ENCODE assay signal across 31 cellular contexts in the genomic region with DNA sequence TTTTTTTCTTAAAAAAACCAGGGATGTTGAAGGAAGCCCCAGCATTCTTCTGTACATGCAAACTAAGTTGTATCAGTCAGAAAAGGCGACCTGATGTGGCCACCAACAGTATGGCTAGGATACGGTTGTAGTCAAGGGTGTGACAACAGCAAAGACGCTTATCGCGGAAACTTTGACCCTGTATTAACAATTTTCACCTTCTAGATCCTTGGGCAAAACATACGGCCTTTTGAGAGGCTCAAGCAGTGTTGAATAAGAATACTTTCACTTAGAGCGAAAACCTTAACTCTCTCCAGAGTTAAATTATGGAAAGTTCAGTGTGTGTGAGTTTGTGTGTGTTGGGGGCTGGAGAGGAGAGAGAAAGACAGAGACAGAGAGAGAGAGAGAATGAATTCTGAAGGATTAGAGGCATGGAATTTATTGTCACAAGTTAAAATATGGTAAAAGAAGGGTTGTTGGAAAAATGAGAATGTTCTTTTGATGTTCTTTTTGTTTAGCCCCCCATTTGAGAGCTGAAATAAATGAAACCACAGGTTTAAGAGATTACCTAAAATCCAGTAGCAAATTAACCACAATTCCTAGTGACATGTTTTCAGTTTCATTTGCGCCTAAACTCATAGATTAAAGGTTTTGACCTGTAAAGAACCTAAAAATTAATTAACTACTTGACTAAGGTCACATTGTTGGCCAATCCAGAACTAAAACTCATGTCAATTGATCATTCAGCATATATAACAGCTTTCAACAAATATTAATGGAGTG. TPM values are rescaled to one million over a fixed set of nuclear protein-coding genes. Genes with fewer than 3 reads are reported as not detected.
A peak's percentile ranks its signal among the peaks of the same experiment; 100 is the strongest.
DNase-seq lines count a peak whose midpoint lies in the region; ATAC-seq and TF ChIP-seq lines count a peak whose summit lies in the region.
"Had no signal": no experiment of that assay in that cellular context is flagged by ENCODE, and none has a peak within 500 bp of the region (broad histone marks: within the 10 kb centered on the region; RNA-seq: fewer than 3 reads in every experiment).

No MANE protein-coding gene starts in this region.

- H3K36me3 ChIP-seq in smooth muscle cell (ENCODE audit: low read depth) (no peaks in the 10 kb centered on the region), thyroid gland (no peaks in the 10 kb centered on the region)
- H3K36me3 ChIP-seq: heart right ventricle, neutrophil, upper lobe of left lung had no signal

- peak overlapping the region; percentile 24 for H2AFZ ChIP-seq in smooth muscle cell (ENCODE audit: low read depth)

- H3F3A ChIP-seq in smooth muscle cell (ENCODE audit: low read depth), result peaks cover 7% of the 10 kb centered on the region

- H3K4me1 Mint-ChIP-seq in activated T-helper 1 cell treated with anti-CD3 and anti-CD28 coated beads, Interleukin-12 subunit alpha, Interleukin-12 subunit beta, Interleukin-2, Interleukin-4 antibody, amounts not matched to agents 30 ng/mL and 10 ng/mL and 1 ng/mL, durations not matched to agents 14 hours and 24 hours and 36 hours (ENCODE audit: low read depth), result peaks cover 36% of the 10 kb centered on the region
- H3K4me1 Mint-ChIP-seq: endodermal cell had no signal

- no peak for TF ChIP-seq POLR2A in thyroid gland (IDR thresholded peaks at IDR 0.05)

- H3K4me3 Mint-ChIP-seq in activated T-helper 1 cell treated with anti-CD3 and anti-CD28 coated beads, Interleukin-12 subunit alpha, Interleukin-12 subunit beta, Interleukin-2, Interleukin-4 antibody, amounts not matched to agents 30 ng/mL and 10 ng/mL and 1 ng/mL, durations not matched to agents 14 hours and 24 hours and 36 hours, result no peak overlapping the region
- H3K4me3 Mint-ChIP-seq: endodermal cell had no signal

- no peaks in the 10 kb centered on the region for H3K9me3 ChIP-seq in smooth muscle cell (replicated peaks; ENCODE audit: low read depth)
- no peaks in the 10 kb centered on the region for H3K9me3 ChIP-seq in thyroid gland
- H3K9me3 ChIP-seq: Caco-2, heart right ventricle, neutrophil, upper lobe of left lung had no signal

- no peaks in the 10 kb centered on the region for H3K27me3 Mint-ChIP-seq in activated T-helper 1 cell treated with anti-CD3 and anti-CD28 coated beads, Interleukin-12 subunit alpha, Interleukin-12 subunit beta, Interleukin-2, Interleukin-4 antibody, amounts not matched to agents 30 ng/mL and 10 ng/mL and 1 ng/mL, durations not matched to agents 14 hours and 24 hours and 36 hours (ENCODE audit: insufficient read depth)
- H3K27me3 Mint-ChIP-seq: naive B cell had no signal

- H3K9ac ChIP-seq in smooth muscle cell (ENCODE audit: low read depth), result peak overlapping the region; percentile 56

- no peak for DNase-seq in activated T-helper 1 cell treated with anti-CD3 and anti-CD28 coated beads, Interleukin-12 subunit alpha, Interleukin-12 subunit beta, Interleukin-2, Interleukin-4 antibody, amounts not matched to agents 30 ng/mL and 10 ng/mL and 1 ng/mL, durations not matched to agents 14 hours and 24 hours and 36 hours (ENCODE audit: low spot score)
- DNase-seq in smooth muscle cell (lab: John Stamatoyannopoulos, UW; ENCODE audit: unreplicated experiment) (no peak), SHP77 treated with DMSO at 0.1 percent for 48 hours (lab: John Stamatoyannopoulos, UW) (no peak), thyroid gland (no peak), kidney tubule cell (ENCODE audit: low spot score) (no peak)
- DNase-seq: activated CD4-positive, alpha-beta T cell treated with anti-CD3 and anti-CD28 coated beads for 48 hours; activated CD8-positive, alpha-beta memory T cell treated with anti-CD3 and anti-CD28 coated beads for 24 hours; activated gamma-delta T cell treated with Interleukin-2 at 50 U/mL for 16 hours; activated T-cell treated with anti-CD3 and anti-CD28 coated beads, Interleukin-2, amount 50 U/mL, for 1 hour; Caco-2; caudate nucleus; DMS79; endodermal cell; foreskin melanocyte; GDM1; heart right ventricle; kidney; midbrain; naive B cell; NCI-H146; right cardiac atrium; RPMI8226; stimulated activated CD8-positive, alpha-beta memory T cell treated with anti-CD3 and anti-CD28 coated beads, Interleukin-4, amount 100 ng/mL, for 48 hours; T1000; upper lobe of left lung had no signal

- intact Hi-C loops in activated T-helper 1 cell treated with anti-CD3 and anti-CD28 coated beads, Interleukin-12 subunit alpha, Interleukin-12 subunit beta, Interleukin-2, Interleukin-4 antibody, amounts not matched to agents 30 ng/mL and 10 ng/mL and 1 ng/mL, durations not matched to agents 14 hours and 24 hours and 36 hours (cut with micrococcal nuclease), result no loop called here
- intact Hi-C loops in thyroid gland (cut with DNase I), result no loop called here

- H4K20me1 ChIP-seq in smooth muscle cell (ENCODE audit: low read depth), result no peaks in the 10 kb centered on the region

- H3K4me1 ChIP-seq in smooth muscle cell (ENCODE audit: low read depth), result peaks cover 24% of the 10 kb centered on the region
- H3K4me1 ChIP-seq in thyroid gland, result no peaks in the 10 kb centered on the region
- H3K4me1 ChIP-seq: Caco-2, heart right ventricle had no signal

- WGBS in smooth muscle cell (ENCODE audit: low lambda C conversion rate), result 78% methylated on average over 8 of the region's 8 CpGs
- 93% methylated on average over 8 of the region's 8 CpGs for WGBS in thyroid gland, 2 donors

- peak overlapping the region; percentile 70 for H3K4me2 ChIP-seq in smooth muscle cell

- peaks cover 2% of the 10 kb centered on the region for H3K36me3 Mint-ChIP-seq in activated T-helper 1 cell treated with anti-CD3 and anti-CD28 coated beads, Interleukin-12 subunit alpha, Interleukin-12 subunit beta, Interleukin-2, Interleukin-4 antibody, amounts not matched to agents 30 ng/mL and 10 ng/mL and 1 ng/mL, durations not matched to agents 14 hours and 24 hours and 36 hours (ENCODE audit: low read depth)
- H3K36me3 Mint-ChIP-seq: naive B cell had no signal

- H3K4me3 ChIP-seq in smooth muscle cell, result peak overlapping the region; percentile 17
- H3K4me3 ChIP-seq in thyroid gland (replicated peaks in 1 of 3), result no peak overlapping the region
- H3K4me3 ChIP-seq: heart right ventricle, upper lobe of left lung had no signal

- H3K27ac ChIP-seq in smooth muscle cell (ENCODE audit: low read depth) (peak overlapping the region; percentile 70), thyroid gland (no peak overlapping the region)
- H3K27ac ChIP-seq: C4-2B, heart right ventricle, neutrophil, upper lobe of left lung, VCaP had no signal

- TF ChIP-seq CTCF in smooth muscle cell (IDR thresholded peaks at IDR 0.05; ENCODE audit: borderline replicate concordance, insufficient read depth, poor library complexity, severe bottlenecking) (no peak), thyroid gland (IDR thresholded peaks at IDR 0.05) (no peak)

- H3K27ac Mint-ChIP-seq in activated T-helper 1 cell treated with anti-CD3 and anti-CD28 coated beads, Interleukin-12 subunit alpha, Interleukin-12 subunit beta, Interleukin-2, Interleukin-4 antibody, amounts not matched to agents 30 ng/mL and 10 ng/mL and 1 ng/mL, durations not matched to agents 14 hours and 24 hours and 36 hours, result peak overlapping the region; percentile 65
- H3K27ac Mint-ChIP-seq: endodermal cell had no signal

- H3K79me2 ChIP-seq in smooth muscle cell (ENCODE audit: low read depth), result peaks cover 100% of the 10 kb centered on the region

- no peaks in the 10 kb centered on the region for H3K9me3 Mint-ChIP-seq in activated T-helper 1 cell treated with anti-CD3 and anti-CD28 coated beads, Interleukin-12 subunit alpha, Interleukin-12 subunit beta, Interleukin-2, Interleukin-4 antibody, amounts not matched to agents 30 ng/mL and 10 ng/mL and 1 ng/mL, durations not matched to agents 14 hours and 24 hours and 36 hours
- H3K9me3 Mint-ChIP-seq: endodermal cell, naive B cell had no signal

- ATAC-seq in GM18502 (IDR thresholded peaks at IDR 0.05; ENCODE audit: poor library complexity, unreplicated experiment) (peak; percentile 32), HG02938 (IDR thresholded peaks at IDR 0.05; ENCODE audit: unreplicated experiment) (peak; percentile 44)
- ATAC-seq: esophagus mucosa, heart right ventricle, right cardiac atrium had no signal

- no peaks in the 10 kb centered on the region for H3K27me3 ChIP-seq in smooth muscle cell (ENCODE audit: low read depth)
- no peaks in the 10 kb centered on the region for H3K27me3 ChIP-seq in thyroid gland
- H3K27me3 ChIP-seq: heart right ventricle, neutrophil, upper lobe of left lung had no signal

RNA-seq across cellular contexts. Expression of gene ALCAM, which starts 9.2 kb away (rescaled TPM):
- 24.9 and 25.2 TPM in 2 replicates for total RNA-seq in activated T-helper 1 cell treated with anti-CD3 and anti-CD28 coated beads, Interleukin-12 subunit alpha, Interleukin-12 subunit beta, Interleukin-2, Interleukin-4 antibody, amounts not matched to agents 30 ng/mL and 10 ng/mL and 1 ng/mL, durations not matched to agents 14 hours and 24 hours and 36 hours
- total RNA-seq in smooth muscle cell (314 and 372 TPM in 2 replicates), thyroid gland (100 to 1,000 TPM in 2 of 4 donors, 10 to 100 TPM in 2; 86.5 to 129 (median 108) TPM)
- 92.7 and 110 TPM in 2 replicates for polyA plus RNA-seq in smooth muscle cell
